8 cellular contexts compared by ENCODE assay signal in the genomic region with DNA sequence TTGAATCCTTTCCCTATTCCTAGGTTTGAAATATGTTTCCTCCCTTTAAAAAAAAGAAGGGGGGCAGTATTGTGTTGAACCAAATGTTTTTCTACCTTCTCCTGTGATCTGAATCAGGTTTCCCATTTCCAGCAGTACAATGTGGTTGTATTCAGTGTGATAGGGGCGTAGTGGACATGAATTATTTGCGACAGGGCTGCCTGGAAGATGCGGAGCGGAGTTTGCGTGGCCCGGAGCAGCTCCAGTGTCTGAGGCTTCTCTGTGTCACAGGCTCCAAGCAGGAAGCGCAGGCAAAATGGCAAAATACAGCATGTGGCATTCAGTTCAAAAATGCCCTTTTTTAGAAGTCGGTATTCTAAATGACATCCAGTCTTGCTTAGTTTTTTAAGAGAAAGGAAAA.
DNase-seq lines count a peak whose midpoint lies in the region.

No MANE protein-coding gene starts in this region.

- DNase-seq in activated T-cell treated with anti-CD3 and anti-CD28 coated beads for 1 hour (ENCODE audit: low read depth) = peak; percentile 47
- no peak for DNase-seq in activated T-cell treated with anti-CD3 and anti-CD28 coated beads for 4 hours
- DNase-seq in HT1080 (ENCODE audit: low read depth) = peak; percentile 95
- DNase-seq in NOMO-1 (lab: John Stamatoyannopoulos, UW; ENCODE audit: unreplicated experiment in 2 of 2) = peak; percentile 86 to 91
- DNase-seq in activated CD8-positive, alpha-beta memory T cell treated with anti-CD3 and anti-CD28 coated beads, Interleukin-2, amount 50 U/mL, for 48 hours = peak; percentile 75
- DNase-seq in epidermal melanocyte (ENCODE audit: insufficient read length, low spot score) = peak; percentile 63
- DNase-seq in middle frontal gyrus (ENCODE audit: extremely low spot score, low spot score) = peak; percentile 89
- DNase-seq in stimulated activated CD8-positive, alpha-beta memory T cell treated with anti-CD3 and anti-CD28 coated beads, Interleukin-2, amount 100 ng/mL, for 1 hour (ENCODE audit: low read depth in 2 of 2) = peak; percentile 27 to 31
